ENCODE assay signal across 8 cellular contexts in genomic region chr12:47651368-47652254, GRCh38. TPM values are rescaled to one million over a fixed set of nuclear protein-coding genes. Genes with fewer than 3 reads are reported as not detected.
A peak's percentile ranks its signal among the peaks of the same experiment; 100 is the strongest.
DNase-seq lines count a peak whose midpoint lies in the region; ATAC-seq and TF ChIP-seq lines count a peak whose summit lies in the region.

No MANE protein-coding gene starts in this region.

- no peaks in the 10 kb centered on the region for H3K36me3 ChIP-seq in lower lobe of right lung

- peaks cover 11% of the 10 kb centered on the region for H3K4me1 ChIP-seq in lower lobe of right lung

- intact Hi-C loops in lower lobe of right lung (cut with DNase I) = no loop called here

- peak; percentile 79 for ATAC-seq in GM18861 (IDR thresholded peaks at IDR 0.05; ENCODE audit: unreplicated experiment)
- peak; percentile 67 for ATAC-seq in HG03139 (IDR thresholded peaks at IDR 0.05; ENCODE audit: unreplicated experiment)
- ATAC-seq in lower lobe of right lung = peak; percentile 94

- H3K27me3 ChIP-seq in lower lobe of right lung (ENCODE audit: low read depth) = no peaks in the 10 kb centered on the region

- no peaks in the 10 kb centered on the region for H3K9me3 ChIP-seq in lower lobe of right lung

- peak; percentile 82 for TF ChIP-seq CTCF in lower lobe of right lung (IDR thresholded peaks at IDR 0.05)

- peak overlapping the region; percentile 26 for H3K4me3 ChIP-seq in lower lobe of right lung

- DNase-seq in AML-193 (lab: John Stamatoyannopoulos, UW) = peak; percentile 83 to 84
- peak; percentile 58 for DNase-seq in NCI-H460 (ENCODE audit: extremely low read depth, low read depth)
- peak; percentile 44 to 49 for DNase-seq in activated CD4-positive, alpha-beta T cell treated with anti-CD3 and anti-CD28 coated beads for 4 hours
- DNase-seq in dermis blood vessel endothelial cell = peak; percentile 80
- peak; percentile 65 for DNase-seq in lower lobe of right lung
- peak; percentile 4 for DNase-seq in stimulated activated CD8-positive, alpha-beta memory T cell treated with anti-CD3 and anti-CD28 coated beads, Interleukin-12 subunit alpha, Interleukin-12 subunit beta, amount 100 ng/mL, for 1 hour (ENCODE audit: low read depth)

- peak overlapping the region; percentile 10 for H3K27ac ChIP-seq in lower lobe of right lung

RNA-seq across cellular contexts. Expression of gene RPAP3, which starts 54.2 kb away (rescaled TPM):
- total RNA-seq in NCI-H460 (2014; rRNA removed; shearing (Covaris generic)) = 37.9 and 43.7 TPM in 2 replicates
- 15.2 and 25.1 TPM in 2 replicates for polyA plus RNA-seq in NCI-H460 (2014; cell fraction: nucleus; rRNA removed)
- total RNA-seq in dermis blood vessel endothelial cell (11.6 and 21.4 TPM in 2 replicates), lower lobe of right lung (20.2 TPM)

Comparison
In these comparisons a context has a peak if more than half of its experiments do, and no peak if none do; other contexts are left out.
1. Peak in every context shown above with its lines: DNase-seq, ATAC-seq, H3K4me3 ChIP-seq and H3K27ac ChIP-seq.
2. DNase-seq: peak in every context shown above with its lines; median percentile 84 in AML-193; 80 in dermis blood vessel endothelial cell; 65 in lower lobe of right lung; 58 in NCI-H460; 46 in activated CD4-positive, alpha-beta T cell treated with anti-CD3 and anti-CD28 coated beads for 4 hours; 4 in stimulated activated CD8-positive, alpha-beta memory T cell treated with anti-CD3 and anti-CD28 coated beads, Interleukin-12 subunit alpha, Interleukin-12 subunit beta, amount 100 ng/mL, for 1 hour.